Comparison of ENCODE assay signal across 11 cellular contexts in the genomic region with DNA sequence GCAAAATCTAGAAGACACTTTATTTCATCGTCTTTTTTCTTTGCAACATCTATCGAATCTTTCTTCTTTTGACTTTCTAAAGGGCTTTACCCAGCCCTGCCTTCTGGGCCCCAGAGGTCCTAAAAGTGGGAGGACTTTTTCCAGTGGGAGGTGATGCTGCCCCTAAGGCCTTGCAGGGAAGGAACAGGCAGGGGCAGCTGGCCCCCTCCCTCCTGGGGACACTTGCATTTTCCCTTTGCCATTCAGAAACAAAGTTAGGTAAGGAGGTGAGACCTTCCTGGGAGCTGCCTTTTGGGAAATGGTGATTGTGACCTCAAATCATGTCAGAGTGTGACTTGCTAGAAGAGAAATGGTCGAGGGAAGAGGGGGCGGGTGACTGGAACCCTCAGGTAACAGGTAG.
A peak's percentile ranks its signal among the peaks of the same experiment; 100 is the strongest.
DNase-seq lines count a peak whose midpoint lies in the region; ATAC-seq and TF ChIP-seq lines count a peak whose summit lies in the region.
"Had no signal": no experiment of that assay in that cellular context is flagged by ENCODE, and none has a peak within 500 bp of the region (broad histone marks: within the 10 kb centered on the region; RNA-seq: fewer than 3 reads in every experiment).

No MANE protein-coding gene starts in this region.

- peak overlapping the region; percentile 95 for H3K23ac ChIP-seq in IMR-90 (ENCODE audit: low read depth, low read length)

- peaks cover 52% of the 10 kb centered on the region for H3K9me1 ChIP-seq in IMR-90 (ENCODE audit: insufficient read depth, low read length)

- no peaks in the 10 kb centered on the region for H3K36me3 Mint-ChIP-seq in endothelial cell (ENCODE audit: low read depth, unreplicated experiment)
- peaks cover 5% of the 10 kb centered on the region for H3K36me3 Mint-ChIP-seq in nephron progenitor cell (ENCODE audit: low read depth)

- H4K5ac ChIP-seq in IMR-90 (ENCODE audit: low read depth, low read length): no peak overlapping the region; the same call in 1 of the 2 replicates

- no peaks in the 10 kb centered on the region; the same call in 1 of the 2 replicates for H3K36me3 ChIP-seq in IMR-90 (ENCODE audit: control insufficient read depth, insufficient read depth, low read length)
- H3K36me3 ChIP-seq in thoracic aorta: no peaks in the 10 kb centered on the region

- no peak overlapping the region for H3K27ac Mint-ChIP-seq in endothelial cell (ENCODE audit: unreplicated experiment)
- peak overlapping the region; percentile 10 for H3K27ac Mint-ChIP-seq in nephron progenitor cell

- intact Hi-C loops in IMR-90 (cut with micrococcal nuclease): loop anchor here (5.0 kb wide), 1 partner anchor 69 kb away; no protein-coding TSS in a partner anchor

- H3K4me2 ChIP-seq in IMR-90 (ENCODE audit: low read depth, low read length): peak overlapping the region; percentile 82

- H3K4me3 ChIP-seq in IMR-90 (ENCODE audit: insufficient read depth, low read depth, low read length): no peak overlapping the region
- H3K4me3 ChIP-seq in thoracic aorta: peak overlapping the region; percentile 82

- WGBS in IMR-90 (ENCODE audit: extremely low coverage in 2 of 2, insufficient read length in 1 of 2), 2 experiments: no CpG with 5 or more reads among the region's 4 CpGs

- CTCF ChIA-PET in IMR-90 (lab: Yijun Ruan, JAX): no interaction called here

- POLR2A ChIA-PET in IMR-90 (lab: Charles Lee; ENCODE audit: unreplicated experiment): no interaction called here

- H2AK9ac ChIP-seq in IMR-90 (replicated peaks; ENCODE audit: low read depth, low read length, poor library complexity): peak overlapping the region; percentile 56

- H3K4me1 Mint-ChIP-seq in endothelial cell (ENCODE audit: unreplicated experiment) (peaks cover 21% of the 10 kb centered on the region), nephron progenitor cell (peaks cover 77% of the 10 kb centered on the region)

- H3K4me1 ChIP-seq in IMR-90 (ENCODE audit: control insufficient read depth, insufficient read depth, low read length) (peaks cover 36% of the 10 kb centered on the region), thoracic aorta (ENCODE audit: control insufficient read depth in 1 of 2, low read depth in 2 of 2) (peaks cover 5 to 37% of the 10 kb centered on the region in 2 donors)

- peak overlapping the region; percentile 42 to 73; a peak in 2 of 4 replicates for H4K8ac ChIP-seq in IMR-90 (ENCODE audit: low read depth in 2 of 2, low read length in 2 of 2)

- in situ Hi-C loops in IMR-90 (cut with MboI; ENCODE audit: low sequenced_read_pairs): no loop called here

- ATAC-seq in IMR-90 (ENCODE audit: low read depth): no peak
- ATAC-seq in thoracic aorta (ENCODE audit: insufficient number of reproducible peaks, low FRiP score, low read depth): no peak
- ATAC-seq in GM19395 (IDR thresholded peaks at IDR 0.05; ENCODE audit: unreplicated experiment): no peak
- ATAC-seq in HG02973 (IDR thresholded peaks at IDR 0.05; ENCODE audit: unreplicated experiment): no peak
- ATAC-seq: stimulated activated naive CD8-positive, alpha-beta T cell treated with anti-CD3 and anti-CD28 coated beads, Interleukin-15, Interleukin-2, amounts not matched to agents 100 U/mL and 50 U/mL, for 24 hours had no signal

- DNase-seq in IMR-90 (no peak), endothelial cell (ENCODE audit: low spot score) (no peak), nephron progenitor cell (no peak), thoracic aorta (ENCODE audit: low spot score) (no peak), NCI-H1105 treated with DMSO at 0.1 percent for 48 hours (lab: John Stamatoyannopoulos, UW) (no peak)
- DNase-seq: activated CD8-positive, alpha-beta memory T cell treated with anti-CD3 and anti-CD28 coated beads for 24 hours; DMS79; KBM-7; stimulated activated naive CD8-positive, alpha-beta T cell treated with anti-CD3 and anti-CD28 coated beads, Interleukin-15, Interleukin-2, amounts not matched to agents 100 U/mL and 50 U/mL, for 24 hours had no signal

- H4K20me1 ChIP-seq in IMR-90 (ENCODE audit: insufficient read depth, low read length): peaks cover 78% of the 10 kb centered on the region

- peak overlapping the region; percentile 49 for H2BK120ac ChIP-seq in IMR-90 (ENCODE audit: low read depth, low read length)

- H3K27me3 Mint-ChIP-seq in endothelial cell (ENCODE audit: unreplicated experiment) (peaks cover 13% of the 10 kb centered on the region), nephron progenitor cell (ENCODE audit: low read depth, poor library complexity) (peaks cover 25% of the 10 kb centered on the region)

- H3K27ac ChIP-seq in IMR-90 (ENCODE audit: insufficient read depth, low read length): peak overlapping the region; percentile 8; the same call in 1 of the 2 replicates
- H3K27ac ChIP-seq in thoracic aorta: peak overlapping the region; percentile 87 to 91

- H3K14ac ChIP-seq in IMR-90 (replicated peaks; ENCODE audit: low read depth, low read length): peak overlapping the region; percentile 95

- H3K9ac ChIP-seq in IMR-90 (ENCODE audit: low read depth, low read length): peak overlapping the region; percentile 45

- H2AFZ ChIP-seq in IMR-90 (replicated peaks; ENCODE audit: low read length, poor library complexity): peak overlapping the region; percentile 43

- TF ChIP-seq RAD21 in IMR-90 (IDR thresholded peaks at IDR 0.05; ENCODE audit: low read length): no peak

- no peak for TF ChIP-seq POLR2A in IMR-90 (IDR thresholded peaks at IDR 0.05; ENCODE audit: low read depth, low read length)

- H3K9me3 Mint-ChIP-seq in endothelial cell (ENCODE audit: unreplicated experiment): no peaks in the 10 kb centered on the region
- H3K9me3 Mint-ChIP-seq in nephron progenitor cell: no peaks in the 10 kb centered on the region

- H3K9me3 ChIP-seq in IMR-90 (ENCODE audit: control insufficient read depth, insufficient read depth, low read length) (no peaks in the 10 kb centered on the region), thoracic aorta (no peaks in the 10 kb centered on the region)

- no peak overlapping the region; the same call in 1 of the 2 replicates for H3K56ac ChIP-seq in IMR-90 (ENCODE audit: extremely low read depth, insufficient read depth, low read length)

- H2BK15ac ChIP-seq in IMR-90 (ENCODE audit: low read depth, low read length): 0 out of 3 replicates have a peak overlapping the region, but pooled peaks have one; percentile 33

- H4K91ac ChIP-seq in IMR-90 (ENCODE audit: insufficient read depth, low read depth, low read length): peak overlapping the region; percentile 79; the same call in 1 of the 2 replicates

- peak overlapping the region; percentile 59 for H2BK20ac ChIP-seq in IMR-90 (ENCODE audit: low read depth, low read length)

- no peak overlapping the region for H3K18ac ChIP-seq in IMR-90 (ENCODE audit: low read depth, low read length)

- H2AK5ac ChIP-seq in IMR-90 (ENCODE audit: low read depth, low read length): peak overlapping the region; percentile 69

- no peaks in the 10 kb centered on the region for H3K27me3 ChIP-seq in IMR-90 (ENCODE audit: control insufficient read depth, insufficient read depth, low read length)
- H3K27me3 ChIP-seq in thoracic aorta (replicated peaks; ENCODE audit: insufficient read depth): no peaks in the 10 kb centered on the region

- dilution Hi-C loops in IMR-90 (cut with HindIII; ENCODE audit: low sequenced_read_pairs, unreplicated experiment): no loop called here

- BruUV-seq in IMR-90 (replicated peaks; lab: Mats Ljungman, UMichigan): no TSS peak

- H3K4me3 Mint-ChIP-seq in endothelial cell (ENCODE audit: unreplicated experiment): peak overlapping the region; percentile 63
- peak overlapping the region; percentile 68 for H3K4me3 Mint-ChIP-seq in nephron progenitor cell

- peaks cover 57 to 92% of the 10 kb centered on the region in 2 experiments for H3K79me1 ChIP-seq in IMR-90 (ENCODE audit: low read depth in 1 of 2, low read length in 2 of 2)

- TF ChIP-seq CTCF in IMR-90 (conservative IDR thresholded peaks at IDR 0.05; ENCODE audit: low read depth, low read length) (no peak), endothelial cell (IDR thresholded peaks at IDR 0.05; ENCODE audit: unreplicated experiment) (no peak), nephron progenitor cell (IDR thresholded peaks at IDR 0.05) (no peak), thoracic aorta (IDR thresholded peaks at IDR 0.05) (no peak)

- peak overlapping the region; percentile 90 for H3K4ac ChIP-seq in IMR-90 (ENCODE audit: low read depth, low read length)

- peak overlapping the region; percentile 12 for H2BK5ac ChIP-seq in IMR-90 (ENCODE audit: low read depth, low read length, poor library complexity, severe bottlenecking)

TF ChIP-seq in IMR-90, 13 proteins besides CTCF, POLR2A, EP300 and RAD21 (continues in another document):
- TF ChIP-seq, protein P1, sequence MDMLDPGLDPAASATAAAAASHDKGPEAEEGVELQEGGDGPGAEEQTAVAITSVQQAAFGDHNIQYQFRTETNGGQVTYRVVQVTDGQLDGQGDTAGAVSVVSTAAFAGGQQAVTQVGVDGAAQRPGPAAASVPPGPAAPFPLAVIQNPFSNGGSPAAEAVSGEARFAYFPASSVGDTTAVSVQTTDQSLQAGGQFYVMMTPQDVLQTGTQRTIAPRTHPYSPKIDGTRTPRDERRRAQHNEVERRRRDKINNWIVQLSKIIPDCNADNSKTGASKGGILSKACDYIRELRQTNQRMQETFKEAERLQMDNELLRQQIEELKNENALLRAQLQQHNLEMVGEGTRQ (IDR thresholded peaks at IDR 0.05; ENCODE audit: low read depth, low read length): no peak
- TF ChIP-seq RCOR1 (IDR thresholded peaks at IDR 0.05; ENCODE audit: insufficient replicate concordance, low read length) (no peak), RFX5 (IDR thresholded peaks at IDR 0.05; ENCODE audit: low read depth, low read length) (no peak), CEBPB (IDR thresholded peaks at IDR 0.05; ENCODE audit: low read depth, low read length) (no peak), FOS (IDR thresholded peaks at IDR 0.05; ENCODE audit: low read depth, low read length) (no peak), MAZ (IDR thresholded peaks at IDR 0.05; ENCODE audit: borderline replicate concordance, low read depth, low read length) (no peak), NFE2L2 (IDR thresholded peaks at IDR 0.05; ENCODE audit: low read depth, low read length) (no peak), MXI1 (IDR thresholded peaks at IDR 0.05; ENCODE audit: borderline replicate concordance, low read depth, low read length) (no peak), BHLHE40 (IDR thresholded peaks at IDR 0.05; ENCODE audit: low read depth, low read length) (no peak), SMC3 (IDR thresholded peaks at IDR 0.05; ENCODE audit: low read depth, low read length) (no peak)
- TF ChIP-seq, protein P2, sequence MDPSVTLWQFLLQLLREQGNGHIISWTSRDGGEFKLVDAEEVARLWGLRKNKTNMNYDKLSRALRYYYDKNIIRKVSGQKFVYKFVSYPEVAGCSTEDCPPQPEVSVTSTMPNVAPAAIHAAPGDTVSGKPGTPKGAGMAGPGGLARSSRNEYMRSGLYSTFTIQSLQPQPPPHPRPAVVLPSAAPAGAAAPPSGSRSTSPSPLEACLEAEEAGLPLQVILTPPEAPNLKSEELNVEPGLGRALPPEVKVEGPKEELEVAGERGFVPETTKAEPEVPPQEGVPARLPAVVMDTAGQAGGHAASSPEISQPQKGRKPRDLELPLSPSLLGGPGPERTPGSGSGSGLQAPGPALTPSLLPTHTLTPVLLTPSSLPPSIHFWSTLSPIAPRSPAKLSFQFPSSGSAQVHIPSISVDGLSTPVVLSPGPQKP (IDR thresholded peaks at IDR 0.05; ENCODE audit: borderline replicate concordance, low read depth, low read length): no peak
